In genomic region chr6:26312501-26313390, GRCh38 we compare ENCODE assay signal across 8 cellular contexts. TPM values are rescaled to one million over a fixed set of nuclear protein-coding genes. Genes with fewer than 3 reads are reported as not detected.
DNase-seq lines count a peak whose midpoint lies in the region; ATAC-seq and TF ChIP-seq lines count a peak whose summit lies in the region.

No MANE protein-coding gene starts in this region.

- H3K4me2 ChIP-seq in PC-3 (ENCODE audit: low read length): peak overlapping the region; percentile 88

- POLR2A ChIA-PET in PC-3 (lab: Charles Lee; ENCODE audit: unreplicated experiment): interaction anchor here (0.6 kb wide), 1 partner anchor 224 kb away, joined by 3 read pairs; no protein-coding TSS in a partner anchor

- peaks cover 5% of the 10 kb centered on the region for H3K27me3 Mint-ChIP-seq in IgD-negative memory B cell
- no peaks in the 10 kb centered on the region for H3K27me3 Mint-ChIP-seq in natural killer cell treated with Interleukin-12 subunit alpha and Interleukin-12 subunit beta and Interleukin-15 and Interleukin-18, amount 100 ng/mL, for 72 hours

- H3K9me2 ChIP-seq in PC-3 (replicated peaks; ENCODE audit: low read length): no peaks in the 10 kb centered on the region

- no peaks in the 10 kb centered on the region for H3K9me3 Mint-ChIP-seq in IgD-negative memory B cell
- H3K9me3 Mint-ChIP-seq in natural killer cell treated with Interleukin-12 subunit alpha and Interleukin-12 subunit beta and Interleukin-15 and Interleukin-18, amount 100 ng/mL, for 72 hours: no peaks in the 10 kb centered on the region

- no peaks in the 10 kb centered on the region for H3K27me3 ChIP-seq in PC-3 (ENCODE audit: low read length)

- H3K4me1 ChIP-seq in PC-3 (ENCODE audit: insufficient read depth, low read length): peaks cover 24% of the 10 kb centered on the region

- H3K4me3 ChIP-seq in PC-3 (ENCODE audit: low read length): peak overlapping the region; percentile 73

- TF ChIP-seq CTCF in PC-3 (conservative IDR thresholded peaks at IDR 0.05; ENCODE audit: low read depth, low read length): no peak

- H3K4me1 Mint-ChIP-seq in IgD-negative memory B cell: peaks cover 24 to 34% (median 28%) of the 10 kb centered on the region in 3 donors
- H3K4me1 Mint-ChIP-seq in natural killer cell treated with Interleukin-12 subunit alpha and Interleukin-12 subunit beta and Interleukin-15 and Interleukin-18, amount 100 ng/mL, for 72 hours (ENCODE audit: low read depth in 2 of 2): peaks cover 45 to 58% of the 10 kb centered on the region in 2 donors

- no TSS peak for BruUV-seq in PC-3 (replicated peaks; lab: Mats Ljungman, UMichigan)

- H3F3A ChIP-seq in PC-3 (ENCODE audit: low read length, unreplicated experiment): peaks cover 8% of the 10 kb centered on the region

- H3K27ac ChIP-seq in PC-3 (ENCODE audit: low read length): peak overlapping the region; percentile 49

- H3K9ac ChIP-seq in PC-3 (ENCODE audit: low read length): peak overlapping the region; percentile 37

- CTCF ChIA-PET in PC-3 (lab: Charles Lee): no interaction called here

- peak overlapping the region; percentile 98 to 99 (median 99) for H3K27ac Mint-ChIP-seq in IgD-negative memory B cell
- peak overlapping the region; percentile 84 to 94 for H3K27ac Mint-ChIP-seq in natural killer cell treated with Interleukin-12 subunit alpha and Interleukin-12 subunit beta and Interleukin-15 and Interleukin-18, amount 100 ng/mL, for 72 hours

- DNase-seq in activated gamma-delta T cell treated with Interleukin-2 at 50 U/mL for 16 hours (peak; percentile 80), activated gamma-delta T cell (lab: John Stamatoyannopoulos, UW) (no peak), PC-3 (peak; percentile 91), fibroblast of gingiva (ENCODE audit: low read depth) (peak; percentile 84)
- DNase-seq in activated T-cell treated with anti-CD3 and anti-CD28 coated beads, Interleukin-2, amount 50 U/mL, for 48 hours: peak; percentile 89 to 91
- DNase-seq in natural killer cell treated with Interleukin-12 subunit alpha and Interleukin-12 subunit beta and Interleukin-15 and Interleukin-18, amount 100 ng/mL, for 72 hours (ENCODE audit: low spot score): peak; percentile 77
- peak; percentile 75 to 93 (median 78) for DNase-seq in stimulated activated naive CD4-positive, alpha-beta T cell (lab: John Stamatoyannopoulos, UW)

- H3K36me3 Mint-ChIP-seq in IgD-negative memory B cell: peaks cover 5% of the 10 kb centered on the region
- H3K36me3 Mint-ChIP-seq in natural killer cell treated with Interleukin-12 subunit alpha and Interleukin-12 subunit beta and Interleukin-15 and Interleukin-18, amount 100 ng/mL, for 72 hours: no peaks in the 10 kb centered on the region

- H2AFZ ChIP-seq in PC-3 (ENCODE audit: low read length): peak overlapping the region; percentile 82

- H3K36me3 ChIP-seq in PC-3 (ENCODE audit: low read depth, low read length): no peaks in the 10 kb centered on the region

- H3K4me3 Mint-ChIP-seq in IgD-negative memory B cell: peak overlapping the region; percentile 90 to 99 (median 94)
- H3K4me3 Mint-ChIP-seq in natural killer cell treated with Interleukin-12 subunit alpha and Interleukin-12 subunit beta and Interleukin-15 and Interleukin-18, amount 100 ng/mL, for 72 hours: peak overlapping the region; percentile 88

- H3K9me3 ChIP-seq in PC-3 (ENCODE audit: low read length): no peaks in the 10 kb centered on the region

- intact Hi-C loops in PC-3 (cut with micrococcal nuclease): loop anchor here (1.0 kb wide), 5 partner anchors 10 to 260 kb away; a partner anchor contains a TSS

- no peaks in the 10 kb centered on the region for H4K20me1 ChIP-seq in PC-3 (ENCODE audit: low read length)

- ATAC-seq in PC-3: peak; percentile 70
- peak; percentile 80 to 87 for ATAC-seq in natural killer cell treated with Interleukin-12 subunit alpha and Interleukin-12 subunit beta and Interleukin-15 and Interleukin-18, amount 100 ng/mL, for 72 hours

- no peaks in the 10 kb centered on the region for H3K79me2 ChIP-seq in PC-3 (ENCODE audit: low read length)

RNA-seq across cellular contexts. Expression of gene BTN3A2, which starts 52.3 kb away (rescaled TPM):
- polyA plus RNA-seq in IgD-negative memory B cell: 91.7 TPM
- total RNA-seq in PC-3 (2014; rRNA removed): 2.4 and 5.4 TPM in 2 replicates
- 100 to 1,000 TPM; 107 to 133 TPM for total RNA-seq in natural killer cell treated with Interleukin-12 subunit alpha and Interleukin-12 subunit beta and Interleukin-15 and Interleukin-18, amount 100 ng/mL, for 72 hours

Comparison
In these comparisons a context has a peak if more than half of its experiments do, and no peak if none do; other contexts are left out.
1. RNA of gene BTN3A2, which starts 52.3 kb away (total RNA-seq): 107 to 133 TPM in natural killer cell treated with Interleukin-12 subunit alpha and Interleukin-12 subunit beta and Interleukin-15 and Interleukin-18, amount 100 ng/mL, for 72 hours; 2.4 to 5.4 TPM in PC-3; every median in the first group is over 10 times any median in the second.